Comparison of ENCODE assay signal across 1 cellular context in genomic region chr20:49937023-49937929, GRCh38.
TF ChIP-seq lines count a peak whose summit lies in the region.

No MANE protein-coding gene starts in this region.

TF ChIP-seq in HepG2, 621 proteins besides CTCF, POLR2A, EP300 and RAD21 (continued from another document and continues in another):
- TF ChIP-seq RCOR2 (CRISPR knock-in tag; IDR thresholded peaks at IDR 0.05) (peak; percentile 35; the same call in 1 of the 2 replicates), ZNF740 (CRISPR knock-in tag; IDR thresholded peaks at IDR 0.05) (peak; percentile 59; the same call in 1 of the 2 replicates), HIC2 (CRISPR knock-in tag; IDR thresholded peaks at IDR 0.05; ENCODE audit: low read depth) (peak; percentile 57), GABPB1 (CRISPR knock-in tag; IDR thresholded peaks at IDR 0.05) (no peak), ZNF414 (CRISPR knock-in tag; IDR thresholded peaks at IDR 0.05) (peak; percentile 35; the same call in 1 of the 2 replicates), CREBL2 (CRISPR knock-in tag; IDR thresholded peaks at IDR 0.05; ENCODE audit: borderline replicate concordance) (no peak), FOXA1 (IDR thresholded peaks at IDR 0.05) (no peak), FOXA1 (CRISPR knock-in tag; IDR thresholded peaks at IDR 0.05) (no peak), KMT2A (CRISPR knock-in tag; IDR thresholded peaks at IDR 0.05) (no peak; the same call in 1 of the 2 replicates), ZNF556 (CRISPR knock-in tag; IDR thresholded peaks at IDR 0.05; ENCODE audit: borderline replicate concordance) (no peak), ZNF766 (CRISPR knock-in tag; IDR thresholded peaks at IDR 0.05; ENCODE audit: borderline replicate concordance) (0 out of 2 replicates have a peak, but pooled peaks have one; percentile 44), SNAPC4 (CRISPR knock-in tag; IDR thresholded peaks at IDR 0.05) (no peak), MAFG (CRISPR knock-in tag; IDR thresholded peaks at IDR 0.05) (no peak), ZNF382 (CRISPR knock-in tag; IDR thresholded peaks at IDR 0.05; ENCODE audit: borderline replicate concordance) (no peak), NCOA5 (CRISPR knock-in tag; IDR thresholded peaks at IDR 0.05) (0 out of 2 replicates have a peak, but pooled peaks have one; percentile 32), UBTF (CRISPR knock-in tag; IDR thresholded peaks at IDR 0.05) (peak; percentile 16; the same call in 1 of the 2 replicates), MBD4 (IDR thresholded peaks at IDR 0.05; ENCODE audit: borderline replicate concordance, low read length) (no peak), ZNF672 (CRISPR knock-in tag; IDR thresholded peaks at IDR 0.05) (no peak), ZBTB7B (CRISPR knock-in tag; IDR thresholded peaks at IDR 0.05) (no peak), ZNF34 (CRISPR knock-in tag; IDR thresholded peaks at IDR 0.05; ENCODE audit: borderline replicate concordance) (0 out of 2 replicates have a peak, but pooled peaks have one; percentile 19), ZBTB14 (CRISPR knock-in tag; IDR thresholded peaks at IDR 0.05) (0 out of 2 replicates have a peak, but pooled peaks have one; percentile 46), ARNT2 (CRISPR knock-in tag; IDR thresholded peaks at IDR 0.05; ENCODE audit: low read depth) (no peak), TOPORS (CRISPR knock-in tag; IDR thresholded peaks at IDR 0.05) (no peak), YEATS2 (CRISPR knock-in tag; IDR thresholded peaks at IDR 0.05; ENCODE audit: borderline replicate concordance) (peak; percentile 23; the same call in 1 of the 2 replicates), MLXIP (CRISPR knock-in tag; IDR thresholded peaks at IDR 0.05; ENCODE audit: borderline replicate concordance) (no peak), GZF1 (CRISPR knock-in tag; IDR thresholded peaks at IDR 0.05) (no peak), YY1 (IDR thresholded peaks at IDR 0.05; ENCODE audit: insufficient read depth, insufficient replicate concordance, low read depth, low read length) (peak; percentile 78), GTF3A (CRISPR knock-in tag; conservative IDR thresholded peaks at IDR 0.05) (0 out of 2 replicates have a peak, but pooled peaks have one; percentile 32), ZNF687 (CRISPR knock-in tag; IDR thresholded peaks at IDR 0.05) (no peak; the same call in 1 of the 2 replicates), E2F1 (CRISPR knock-in tag; IDR thresholded peaks at IDR 0.05) (no peak), ZNF431 (CRISPR knock-in tag; IDR thresholded peaks at IDR 0.05; ENCODE audit: borderline replicate concordance, low read depth) (no peak), BCL6 (CRISPR knock-in tag; IDR thresholded peaks at IDR 0.05) (no peak), FOXO1 (CRISPR knock-in tag; IDR thresholded peaks at IDR 0.05) (no peak), ZNF703 (CRISPR knock-in tag; IDR thresholded peaks at IDR 0.05; ENCODE audit: borderline replicate concordance) (no peak), ZNF331 (CRISPR knock-in tag; IDR thresholded peaks at IDR 0.05) (0 out of 2 replicates have a peak, but pooled peaks have one; percentile 0)
